ENCODE assay signal across 24 cellular contexts in the genomic region with DNA sequence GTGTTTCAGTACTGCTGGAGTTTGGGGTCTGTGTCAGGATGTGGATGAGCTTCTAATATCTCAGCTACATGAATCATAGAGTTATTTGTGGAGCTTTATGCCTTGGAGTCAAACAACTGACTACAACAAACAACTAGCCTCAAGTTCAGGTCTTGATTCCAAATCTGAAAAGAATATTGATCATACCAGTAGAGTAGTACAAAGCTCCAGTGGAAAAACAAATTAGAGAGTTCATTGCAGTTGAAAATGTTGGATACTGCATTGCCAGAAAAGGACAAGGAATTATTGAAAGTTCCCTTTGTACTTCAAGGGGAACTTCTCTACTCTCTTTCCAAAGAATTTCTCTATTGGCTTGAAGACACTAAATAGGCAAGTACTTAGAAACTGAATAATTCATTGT.
"Had no signal": no experiment of that assay in that cellular context is flagged by ENCODE, and none has a peak within 500 bp of the region (broad histone marks: within the 10 kb centered on the region; RNA-seq: fewer than 3 reads in every experiment).

No MANE protein-coding gene starts in this region.

- H3K4me3 ChIP-seq: stomach, suprapubic skin, testis, thoracic aorta, thyroid gland, tibial artery, tibial nerve, transverse colon, upper lobe of left lung, upper lobe of right lung, uterus, vagina had no signal

- H3K36me3 ChIP-seq: stomach, suprapubic skin, thoracic aorta, thyroid gland, tibial artery, tibial nerve, transverse colon, upper lobe of left lung, upper lobe of right lung, uterus, vagina had no signal

- H3K4me1 ChIP-seq: stomach, suprapubic skin, testis, thyroid gland, tibial artery, tibial nerve, transverse colon, upper lobe of left lung, upper lobe of right lung, uterus, vagina had no signal

- DNase-seq: stimulated activated CD4-positive, alpha-beta T cell treated with anti-CD3 and anti-CD28 coated beads, Interleukin-2, amount 100 ng/mL, for 48 hours; stimulated activated CD4-positive, alpha-beta T cell treated with anti-CD3 and anti-CD28 coated beads, Interleukin-4, amount 100 ng/mL, for 1 hour; stimulated activated CD4-positive, alpha-beta T cell treated with anti-CD3 and anti-CD28 coated beads, Interleukin-4, amount 100 ng/mL, for 24 hours; stimulated activated CD4-positive, alpha-beta T cell treated with anti-CD3 and anti-CD28 coated beads, Interleukin-4, amount 100 ng/mL, for 4 hours; stimulated activated CD8-positive, alpha-beta memory T cell treated with anti-CD3 and anti-CD28 coated beads, Interleukin-4, amount 100 ng/mL, for 48 hours; stimulated activated naive B cell treated with anti-CD40 and anti-IgM and Interleukin-4, amounts not matched to agents 10 μg/mL and 1 μg/mL and 100 μg/mL, for 72 hours; stimulated activated naive CD4-positive, alpha-beta T cell; stimulated activated naive CD4-positive, alpha-beta T cell treated with Interleukin-2 at 50 U/mL for 16 hours; stimulated activated naive CD8-positive, alpha-beta T cell treated with anti-CD3 and anti-CD28 coated beads, Interleukin-15, amount 100 ng/mL, for 72 hours; stimulated activated naive CD8-positive, alpha-beta T cell treated with anti-CD3 and anti-CD28 coated beads, Interleukin-15, Interleukin-2, amounts not matched to agents 100 U/mL and 50 U/mL, for 24 hours; stomach; substantia nigra; testis; thyroid gland; tibial artery; transverse colon; trophoblast cell; upper lobe of left lung; upper lobe of right lung; uterus had no signal

- H3K9me3 ChIP-seq: stomach, suprapubic skin, testis, thoracic aorta, thyroid gland, tibial artery, tibial nerve, transverse colon, upper lobe of left lung, upper lobe of right lung, uterus, vagina had no signal

- H3K27ac ChIP-seq: stomach, suprapubic skin, testis, thoracic aorta, thyroid gland, tibial artery, tibial nerve, transverse colon, upper lobe of left lung, upper lobe of right lung, uterus, vagina had no signal

- H3K27me3 ChIP-seq: stomach, suprapubic skin, testis, thyroid gland, tibial artery, tibial nerve, transverse colon, upper lobe of left lung, upper lobe of right lung, uterus, vagina had no signal
